8 cellular contexts compared by ENCODE assay signal in the genomic region with DNA sequence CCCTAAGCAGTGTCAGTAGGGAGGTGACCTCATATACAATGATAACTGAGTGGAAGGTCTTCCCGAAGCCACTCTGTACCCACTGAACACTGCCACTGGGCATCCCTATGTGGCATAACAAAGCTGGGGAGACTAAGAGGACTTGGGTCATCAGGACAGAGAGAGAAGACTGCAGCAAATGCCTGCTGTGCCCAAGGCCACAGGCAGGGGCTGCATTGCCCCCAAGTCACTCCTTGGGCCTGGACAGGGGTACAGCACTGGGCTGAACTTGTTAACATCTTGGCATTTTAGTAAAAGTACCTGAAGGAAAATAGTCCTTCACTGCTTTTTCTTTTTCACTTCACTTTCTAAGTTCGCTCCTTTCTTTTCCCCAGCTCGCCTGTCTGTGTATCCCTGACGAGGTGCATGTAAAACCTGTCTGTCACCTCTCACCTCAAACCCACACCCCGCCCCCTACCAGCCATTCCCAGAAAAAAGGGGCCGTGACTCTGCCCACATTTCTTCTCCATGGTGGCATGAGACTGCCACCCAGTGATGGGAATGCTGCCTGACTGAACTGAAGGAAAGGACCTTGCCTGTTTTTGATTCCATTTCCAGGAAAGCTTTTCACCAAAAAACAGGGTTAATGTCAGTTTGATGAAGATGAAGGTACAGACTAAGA.
DNase-seq lines count a peak whose midpoint lies in the region; ATAC-seq and TF ChIP-seq lines count a peak whose summit lies in the region.

No MANE protein-coding gene starts in this region.

- no peaks in the 10 kb centered on the region for H3K27me3 ChIP-seq in brain microvascular endothelial cell (replicated peaks)

- H3K27ac ChIP-seq in brain microvascular endothelial cell = no peak overlapping the region

- H3K4me3 ChIP-seq in brain microvascular endothelial cell (ENCODE audit: low read depth, low read length) = no peak overlapping the region

- ATAC-seq in GM18858 (IDR thresholded peaks at IDR 0.05; ENCODE audit: unreplicated experiment) = no peak
- no peak for ATAC-seq in HG03175 (IDR thresholded peaks at IDR 0.05; ENCODE audit: unreplicated experiment)
- ATAC-seq in HG03095 (IDR thresholded peaks at IDR 0.05; ENCODE audit: unreplicated experiment) = no peak

- peak; percentile 61 for TF ChIP-seq CTCF in brain microvascular endothelial cell (IDR thresholded peaks at IDR 0.05; ENCODE audit: low read depth, low read length, missing control alignments)

- in situ Hi-C loops in brain microvascular endothelial cell (cut with HindIII; ENCODE audit: low pct_ligation_motif_present, low sequenced_read_pairs) = no loop called here

- peak; percentile 46 for DNase-seq in COLO668 (lab: John Stamatoyannopoulos, UW; ENCODE audit: unreplicated experiment)
- DNase-seq in LHCN-M2 (ENCODE audit: low read depth) = peak; percentile 29
- no peak for DNase-seq in brain microvascular endothelial cell
- peak; percentile 82 for DNase-seq in left kidney (ENCODE audit: low read depth, low spot score)
- no peak for DNase-seq in GM19238 (ENCODE audit: insufficient read length, low spot score)

- no peaks in the 10 kb centered on the region for H3K36me3 ChIP-seq in brain microvascular endothelial cell (replicated peaks)

Comparison
In these comparisons a context has a peak if more than half of its experiments do, and no peak if none do; other contexts are left out.
1. DNase-seq: peak in COLO668 (single experiment), LHCN-M2 (single experiment) and left kidney (single experiment); none in brain microvascular endothelial cell (single experiment) and GM19238 (single experiment).